Comparison of ENCODE assay signal across 11 cellular contexts in genomic region chr12:125549836-125550235, GRCh38.
A peak's percentile ranks its signal among the peaks of the same experiment; 100 is the strongest.
DNase-seq lines count a peak whose midpoint lies in the region; ATAC-seq and TF ChIP-seq lines count a peak whose summit lies in the region.
"Had no signal": no experiment of that assay in that cellular context is flagged by ENCODE, and none has a peak within 500 bp of the region (broad histone marks: within the 10 kb centered on the region; RNA-seq: fewer than 3 reads in every experiment).

No MANE protein-coding gene starts in this region.

- H3K27me3 ChIP-seq in A673 (replicated peaks; ENCODE audit: insufficient read depth, low read depth, low read length, poor library complexity) (no peaks in the 10 kb centered on the region), PC-3 (ENCODE audit: low read length) (no peaks in the 10 kb centered on the region)

- intact Hi-C loops in A673 (cut with micrococcal nuclease; ENCODE audit: unreplicated experiment), result no loop called here
- intact Hi-C loops in PC-3 (cut with micrococcal nuclease), result no loop called here

- H3K9ac ChIP-seq in PC-3 (ENCODE audit: low read length), result no peak overlapping the region

- no peak overlapping the region for H3K4me2 ChIP-seq in PC-3 (ENCODE audit: low read length)

- no peak overlapping the region for H2AFZ ChIP-seq in PC-3 (ENCODE audit: low read length)

- H3K36me3 ChIP-seq in A673 (ENCODE audit: insufficient read depth, low read length, poor library complexity, severe bottlenecking) (no peaks in the 10 kb centered on the region), PC-3 (ENCODE audit: low read depth, low read length) (no peaks in the 10 kb centered on the region)
- H3K36me3 ChIP-seq: heart right ventricle had no signal

- H3K27ac ChIP-seq in A673 (ENCODE audit: low read depth, low read length, poor library complexity, severe bottlenecking), result no peak overlapping the region
- H3K27ac ChIP-seq in PC-3 (ENCODE audit: low read length), result no peak overlapping the region
- H3K27ac ChIP-seq: heart right ventricle had no signal

- CTCF ChIA-PET in A673 (lab: Charles Lee), result interaction anchor here (0.6 to 0.9 kb wide), 2 partner anchors 248 to 1831 kb away, joined by 3 read pairs; no protein-coding TSS in a partner anchor
- CTCF ChIA-PET in PC-3 (lab: Charles Lee), result no interaction called here

- DNase-seq in A673 (ENCODE audit: low spot score) (peak; percentile 15), PC-3 (peak; percentile 5), fibroblast of pulmonary artery (ENCODE audit: low read depth) (no peak), left lobe of liver (ENCODE audit: low spot score) (no peak), NCI-H1694 treated with DMSO at 0.1 percent for 48 hours (lab: John Stamatoyannopoulos, UW) (no peak), MV-4-11 (lab: John Stamatoyannopoulos, UW) (no peak)
- DNase-seq: C1 segment of cervical spinal cord, heart right ventricle, NCI-H82 had no signal

- no peaks in the 10 kb centered on the region for H3F3A ChIP-seq in PC-3 (ENCODE audit: low read length, unreplicated experiment)

- BruUV-seq in A673 (replicated peaks; lab: Mats Ljungman, UMichigan) (no TSS peak), PC-3 (replicated peaks; lab: Mats Ljungman, UMichigan) (no TSS peak)

- ATAC-seq in PC-3, result no peak
- no peak for ATAC-seq in left lobe of liver
- ATAC-seq in GM19324 (IDR thresholded peaks at IDR 0.05; ENCODE audit: low FRiP score, unreplicated experiment), result no peak
- ATAC-seq: heart right ventricle had no signal

- no peaks in the 10 kb centered on the region for H3K9me3 ChIP-seq in A673 (ENCODE audit: low read depth, low read length, poor library complexity, severe bottlenecking)
- H3K9me3 ChIP-seq in PC-3 (ENCODE audit: low read length), result no peaks in the 10 kb centered on the region

- H3K4me1 ChIP-seq in A673 (ENCODE audit: insufficient read depth, low read length, poor library complexity, severe bottlenecking), result no peaks in the 10 kb centered on the region
- no peaks in the 10 kb centered on the region for H3K4me1 ChIP-seq in PC-3 (ENCODE audit: insufficient read depth, low read length)
- H3K4me1 ChIP-seq: heart right ventricle had no signal

- TF ChIP-seq CTCF in A673 (conservative IDR thresholded peaks at IDR 0.05; ENCODE audit: low read depth, low read length), result peak; percentile 66
- TF ChIP-seq CTCF in GM12873 (IDR thresholded peaks at IDR 0.05; ENCODE audit: insufficient read depth, low read depth, low read length, missing control alignments), result peak; percentile 92
- TF ChIP-seq CTCF in PC-3 (conservative IDR thresholded peaks at IDR 0.05; ENCODE audit: low read depth, low read length), result peak; percentile 55
- peak; percentile 25 for TF ChIP-seq CTCF in fibroblast of pulmonary artery (IDR thresholded peaks at IDR 0.05; ENCODE audit: low read length, missing control alignments)

- no peaks in the 10 kb centered on the region for H4K20me1 ChIP-seq in PC-3 (ENCODE audit: low read length)

- no peak overlapping the region for H3K4me3 ChIP-seq in A673 (ENCODE audit: low read depth, low read length, poor library complexity, severe bottlenecking)
- H3K4me3 ChIP-seq in PC-3 (ENCODE audit: low read length), result no peak overlapping the region
- H3K4me3 ChIP-seq in fibroblast of pulmonary artery (replicated peaks; ENCODE audit: low read depth, low read length), result no peak overlapping the region
- H3K4me3 ChIP-seq: heart right ventricle had no signal

- no peaks in the 10 kb centered on the region for H3K79me2 ChIP-seq in PC-3 (ENCODE audit: low read length)

- POLR2A ChIA-PET in A673 (lab: Charles Lee; ENCODE audit: low non-redundant PET), result no interaction called here
- POLR2A ChIA-PET in PC-3 (lab: Charles Lee; ENCODE audit: unreplicated experiment), result no interaction called here

- no peaks in the 10 kb centered on the region for H3K9me2 ChIP-seq in PC-3 (replicated peaks; ENCODE audit: low read length)

Comparison
In these comparisons a context has a peak if more than half of its experiments do, and no peak if none do; other contexts are left out.
1. DNase-seq: peak in A673 (single experiment) and PC-3 (single experiment); none in fibroblast of pulmonary artery (single experiment), left lobe of liver (single experiment), NCI-H1694 treated with DMSO at 0.1 percent for 48 hours (single experiment) and MV-4-11 (single experiment).
2. CTCF ChIP-seq: peak in every context shown above with its lines; median percentile 92 in GM12873; 66 in A673; 55 in PC-3; 25 in fibroblast of pulmonary artery.